ENCODE assay signal across 20 cellular contexts in the genomic region with DNA sequence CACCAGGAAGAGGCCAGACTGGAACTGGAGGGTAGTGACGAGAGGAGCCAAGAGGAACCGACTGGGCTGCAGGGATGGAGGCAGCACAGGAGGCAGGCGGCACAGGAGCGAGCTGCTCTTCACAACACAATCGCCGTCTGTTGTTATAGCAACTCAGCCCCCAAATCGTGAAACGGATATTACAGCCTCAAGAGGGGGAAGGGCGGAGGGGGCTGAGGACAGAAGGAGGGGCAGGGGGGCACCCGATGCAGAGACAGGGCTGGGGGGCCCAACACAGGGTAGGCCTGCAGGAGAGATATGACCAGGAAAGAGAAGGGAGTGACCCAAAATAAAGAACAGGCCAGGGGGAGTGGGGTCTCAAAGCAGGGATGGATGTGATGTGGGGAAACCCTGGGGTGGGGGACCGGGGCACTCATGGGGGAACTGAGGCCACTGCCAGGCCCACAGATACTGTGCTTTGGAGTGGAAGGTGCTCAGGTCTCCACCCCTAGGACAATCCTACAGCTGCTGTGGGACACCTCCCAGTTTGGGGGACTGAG. TPM values are rescaled to one million over a fixed set of nuclear protein-coding genes. Genes with fewer than 3 reads are reported as not detected.
DNase-seq lines count a peak whose midpoint lies in the region; TF ChIP-seq lines count a peak whose summit lies in the region.
"Had no signal": no experiment of that assay in that cellular context is flagged by ENCODE, and none has a peak within 500 bp of the region (broad histone marks: within the 10 kb centered on the region; RNA-seq: fewer than 3 reads in every experiment).

No MANE protein-coding gene starts in this region.

- peaks cover 10% of the 10 kb centered on the region; the same call in 1 of the 2 replicates for H3K27me3 ChIP-seq in H9 (ENCODE audit: insufficient read depth, low read length)
- peaks cover 22% of the 10 kb centered on the region for H3K27me3 ChIP-seq in iPS-15b (ENCODE audit: control insufficient read depth, insufficient read depth, low read length)
- peaks cover 25% of the 10 kb centered on the region for H3K27me3 ChIP-seq in neutrophil

- no peak overlapping the region for H3K27ac Mint-ChIP-seq in H9
- H3K27ac Mint-ChIP-seq: activated naive CD4-positive, alpha-beta T cell treated with anti-CD3 and anti-CD28 coated beads, Interleukin-2, amount 50 U/mL, for 24 hours; activated T-cell treated with anti-CD3 and anti-CD28 coated beads, Interleukin-2, amount 50 U/mL, for 72 hours; mesothelial cell of epicardium; natural killer cell treated with Interleukin-12 subunit alpha and Interleukin-12 subunit beta and Interleukin-15 and Interleukin-18, amount 100 ng/mL, for 72 hours; T-helper 2 cell treated with Interferon-gamma antibody and Interleukin-4, amounts not matched to agents 5 μg/mL and 100 μg/mL, for 36 hours had no signal

- no peak overlapping the region for H2BK20ac ChIP-seq in H9 (ENCODE audit: low read depth, low read length, poor library complexity, severe bottlenecking)

- H3K27ac ChIP-seq in H9 (ENCODE audit: insufficient read length, low read depth, low read length) (no peak overlapping the region), neutrophil (peak overlapping the region; percentile 15)
- H3K27ac ChIP-seq: C4-2B, left lung, SK-N-MC, suprapubic skin had no signal

- H3K36me3 ChIP-seq in iPS-15b (ENCODE audit: control insufficient read depth, insufficient read depth, low read length), result no peaks in the 10 kb centered on the region
- peaks cover 52% of the 10 kb centered on the region for H3K36me3 ChIP-seq in neutrophil
- H3K36me3 ChIP-seq: suprapubic skin had no signal

- peaks cover 10% of the 10 kb centered on the region for H3K4me1 ChIP-seq in H9 (ENCODE audit: insufficient read depth, low read length)
- peaks cover 17% of the 10 kb centered on the region for H3K4me1 ChIP-seq in iPS-15b (ENCODE audit: control insufficient read depth, insufficient read depth, low read length)
- peaks cover 0 to 6% of the 10 kb centered on the region in 2 experiments for H3K4me1 ChIP-seq in neutrophil (ENCODE audit: control insufficient read depth in 1 of 2, insufficient read depth in 1 of 2, low read depth in 1 of 2, low read length in 1 of 2)

- H3K56ac ChIP-seq in H9 (ENCODE audit: insufficient read length, low read depth, low read length), result no peak overlapping the region

- no peak overlapping the region for H3K23ac ChIP-seq in H9 (ENCODE audit: insufficient read length, low read depth, low read length)

- no peaks in the 10 kb centered on the region for H3K79me1 ChIP-seq in H9 (ENCODE audit: insufficient read depth, low read depth, low read length, poor library complexity, severe bottlenecking)

- peaks cover 34 to 52% of the 10 kb centered on the region in 2 experiments for H3K4me1 Mint-ChIP-seq in H9
- H3K4me1 Mint-ChIP-seq: mesothelial cell of epicardium had no signal

- DNase-seq in SIG-M5 treated with dmso at 0.1 percent for 504 hours (lab: John Stamatoyannopoulos, UW; ENCODE audit: unreplicated experiment) (peak; percentile 19), SIG-M5 (lab: John Stamatoyannopoulos, UW) (no peak), H9 (peak; percentile 41), activated gamma-delta T cell (lab: John Stamatoyannopoulos, UW) (no peak), NCI-H2196 treated with DMSO at 0.1 percent for 48 hours (lab: John Stamatoyannopoulos, UW; ENCODE audit: unreplicated experiment) (no peak)
- no peak for DNase-seq in activated CD4-positive, CD25-positive, alpha-beta regulatory T cell treated with anti-CD3 and anti-CD28 coated beads, Interleukin-2, amount 50 U/mL, for 72 hours
- DNase-seq: activated T-cell treated with anti-CD3 and anti-CD28 coated beads, Interleukin-2, amount 50 U/mL, for 72 hours; DMS 273 treated with DMSO at 0.1 percent for 48 hours; effector memory CD4-positive, alpha-beta T cell; left lung; NCI-H226 had no signal

- H4K5ac ChIP-seq in H9 (ENCODE audit: insufficient read length, low read depth, low read length), result no peak overlapping the region

- no peak overlapping the region for H2BK120ac ChIP-seq in H9 (ENCODE audit: low read depth, low read length, poor library complexity, severe bottlenecking)

- H3K9me3 ChIP-seq in H9 (ENCODE audit: control insufficient read depth, low read depth, low read length) (no peaks in the 10 kb centered on the region), iPS-15b (ENCODE audit: control insufficient read depth, insufficient read depth, low read length) (no peaks in the 10 kb centered on the region), neutrophil (no peaks in the 10 kb centered on the region)
- H3K9me3 ChIP-seq: left lung, suprapubic skin had no signal

- no peak overlapping the region for H2AK5ac ChIP-seq in H9 (ENCODE audit: insufficient read length, low read length)

- H2AFZ ChIP-seq in H9 (ENCODE audit: low read length), result no peak overlapping the region

- no peak overlapping the region for H2BK12ac ChIP-seq in H9 (ENCODE audit: insufficient read length, low read depth, low read length)

- H4K91ac ChIP-seq in H9 (ENCODE audit: insufficient read length, low read depth, low read length), result no peak overlapping the region

- H3K9me3 Mint-ChIP-seq in H9, result no peaks in the 10 kb centered on the region
- H3K9me3 Mint-ChIP-seq: activated naive CD4-positive, alpha-beta T cell treated with anti-CD3 and anti-CD28 coated beads, Interleukin-2, amount 50 U/mL, for 24 hours; activated T-cell treated with anti-CD3 and anti-CD28 coated beads, Interleukin-2, amount 50 U/mL, for 72 hours; mesothelial cell of epicardium; natural killer cell treated with Interleukin-12 subunit alpha and Interleukin-12 subunit beta and Interleukin-15 and Interleukin-18, amount 100 ng/mL, for 72 hours; T-helper 2 cell treated with Interferon-gamma antibody and Interleukin-4, amounts not matched to agents 5 μg/mL and 100 μg/mL, for 36 hours had no signal

- no peak overlapping the region for H4K8ac ChIP-seq in H9 (replicated peaks; ENCODE audit: insufficient read length, low read depth, low read length)

- H3K4me2 ChIP-seq in H9 (ENCODE audit: insufficient read depth, insufficient read length, low read length), result no peak overlapping the region

- no peak overlapping the region for H3K4ac ChIP-seq in H9 (ENCODE audit: low read depth, low read length)

- H2BK5ac ChIP-seq in H9 (ENCODE audit: insufficient read length, low read length), result no peak overlapping the region

- H3K36me3 Mint-ChIP-seq in H9 (ENCODE audit: insufficient read depth in 1 of 3, low read depth in 3 of 3), result peaks cover 4 to 10% (median 8%) of the 10 kb centered on the region in 3 experiments; a peak in 6 of 7 replicates
- H3K36me3 Mint-ChIP-seq: mesothelial cell of epicardium; natural killer cell treated with Interleukin-12 subunit alpha and Interleukin-12 subunit beta and Interleukin-15 and Interleukin-18, amount 100 ng/mL, for 72 hours had no signal

- no peak overlapping the region for H3K4me3 ChIP-seq in iPS-15b (ENCODE audit: low read depth, low read length)
- H3K4me3 ChIP-seq in neutrophil (ENCODE audit: low read depth in 1 of 2, low read length in 1 of 2), result no peak overlapping the region
- H3K4me3 ChIP-seq: left lung, SK-N-MC, suprapubic skin had no signal

- no peak overlapping the region for H2BK15ac ChIP-seq in H9 (ENCODE audit: low read depth, low read length)

- H3K9ac ChIP-seq in H9 (ENCODE audit: extremely low read depth, insufficient read length, low read length) (no peak overlapping the region), iPS-15b (ENCODE audit: low read depth, low read length) (peak overlapping the region; percentile 32)

- WGBS in H9 (ENCODE audit: extremely low coverage, insufficient read length, low lambda C conversion rate), result no CpG with 5 or more reads among the region's 11 CpGs

- TF ChIP-seq CTCF in H9 (conservative IDR thresholded peaks at IDR 0.05), result no peak
- TF ChIP-seq CTCF in neutrophil (IDR thresholded peaks at IDR 0.05), result no peak

- no peak overlapping the region for H3T11ph ChIP-seq in H9 (ENCODE audit: low read length)

- no peak overlapping the region for H3K18ac ChIP-seq in H9 (ENCODE audit: insufficient read length, low read depth, low read length)

- H4K20me1 ChIP-seq in H9 (ENCODE audit: control insufficient read depth, insufficient read depth, insufficient read length), result no peaks in the 10 kb centered on the region

- peaks cover 37% of the 10 kb centered on the region for H3K27me3 Mint-ChIP-seq in H9 (ENCODE audit: low read depth)

- H3K79me2 ChIP-seq in H9 (ENCODE audit: insufficient read depth, low read length), result no peaks in the 10 kb centered on the region

- no peak overlapping the region for H3K14ac ChIP-seq in H9 (ENCODE audit: insufficient read depth, low read length)

- H3K23me2 ChIP-seq in H9 (ENCODE audit: insufficient read length, low read depth, low read length, poor library complexity, severe bottlenecking), result no peaks in the 10 kb centered on the region

- H3K4me3 Mint-ChIP-seq in H9, result peak overlapping the region in 1 of 2 experiments; percentile 68; a peak in 2 of 5 replicates
- H3K4me3 Mint-ChIP-seq: activated naive CD4-positive, alpha-beta T cell treated with anti-CD3 and anti-CD28 coated beads, Interleukin-2, amount 50 U/mL, for 24 hours; activated T-cell treated with anti-CD3 and anti-CD28 coated beads, Interleukin-2, amount 50 U/mL, for 72 hours; mesothelial cell of epicardium; T-helper 2 cell treated with Interferon-gamma antibody and Interleukin-4, amounts not matched to agents 5 μg/mL and 100 μg/mL, for 36 hours had no signal

RNA-seq across cellular contexts. Expression of gene NRXN2, which starts 2.7 kb away (rescaled TPM):
- 3.9 and 4.8 TPM in 2 replicates for total RNA-seq in H9 (2021)

RNA-seq across cellular contexts. Expression of gene RASGRP2, which starts 18.3 kb away (rescaled TPM):
- total RNA-seq in H9 (2021), result 24.0 and 26.9 TPM in 2 replicates

RNA-seq across cellular contexts. Expression of gene PYGM, which starts 34.1 kb away (rescaled TPM):
- 3.6 TPM in 2 replicates for total RNA-seq in H9 (2021)

RNA-seq across cellular contexts. Expression of gene SF1, which starts 52.7 kb away (rescaled TPM):
- 514 and 528 TPM in 2 replicates for total RNA-seq in H9 (2021)

Comparison
In these comparisons a context has a peak if more than half of its experiments do, and no peak if none do; other contexts are left out.
1. DNase-seq: peak in SIG-M5 treated with dmso at 0.1 percent for 504 hours (single experiment) and H9 (single experiment); none in SIG-M5 (single experiment), activated CD4-positive, CD25-positive, alpha-beta regulatory T cell treated with anti-CD3 and anti-CD28 coated beads, Interleukin-2, amount 50 U/mL, for 72 hours (single experiment), activated gamma-delta T cell (single experiment) and NCI-H2196 treated with DMSO at 0.1 percent for 48 hours (single experiment).